Comparison of ENCODE assay signal across 9 cellular contexts in genomic region chr5:100827481-100827889, GRCh38.
DNase-seq lines count a peak whose midpoint lies in the region; ATAC-seq, FAIRE-seq and TF ChIP-seq lines count a peak whose summit lies in the region.
"Had no signal": no experiment of that assay in that cellular context is flagged by ENCODE, and none has a peak within 500 bp of the region (broad histone marks: within the 10 kb centered on the region; RNA-seq: fewer than 3 reads in every experiment).

No MANE protein-coding gene starts in this region.

- TF ChIP-seq POLR2A in GM12891 (IDR thresholded peaks at IDR 0.05; ENCODE audit: low read depth, low read length) = no peak
- TF ChIP-seq POLR2A in thyroid gland (IDR thresholded peaks at IDR 0.05) = no peak

- intact Hi-C loops in thyroid gland (cut with DNase I) = no loop called here

- H3K27me3 Mint-ChIP-seq in T-helper 17 cell = no peaks in the 10 kb centered on the region

- H3K36me3 Mint-ChIP-seq in T-helper 17 cell (ENCODE audit: low read depth) = peaks cover 2% of the 10 kb centered on the region

- no peak for TF ChIP-seq CTCF in thyroid gland (IDR thresholded peaks at IDR 0.05)

- ATAC-seq in GM21526 (IDR thresholded peaks at IDR 0.05; ENCODE audit: low FRiP score, unreplicated experiment) (peak; percentile 15), T-helper 17 cell (no peak)

- peak overlapping the region; percentile 72 for H3K27ac Mint-ChIP-seq in T-helper 17 cell

- peak; percentile 90 for FAIRE-seq in GM12891 (lab: Jason Lieb, UNC)

- DNase-seq in GM12891 (ENCODE audit: insufficient read length, low spot score) (no peak), HT1080 (ENCODE audit: low read depth) (peak; percentile 72), T-helper 17 cell (no peak), medulla oblongata (ENCODE audit: extremely low spot score) (peak; percentile 10), thyroid gland (no peak), GM03348 (ENCODE audit: low spot score) (no peak), GF-D8 (lab: John Stamatoyannopoulos, UW) (no peak)

- 43 to 54% methylated on average over 2 of the region's 2 CpGs for WGBS in thyroid gland, 2 donors

- no peak overlapping the region for H3K4me3 Mint-ChIP-seq in T-helper 17 cell

- H3K36me3 ChIP-seq in thyroid gland = no peaks in the 10 kb centered on the region
- H3K36me3 ChIP-seq: Peyer's patch had no signal

- H3K27me3 ChIP-seq in thyroid gland = no peaks in the 10 kb centered on the region
- H3K27me3 ChIP-seq: Peyer's patch had no signal

- no peak overlapping the region for H3K4me3 ChIP-seq in thyroid gland (replicated peaks in 1 of 3)
- H3K4me3 ChIP-seq: Peyer's patch had no signal

- peaks cover 30% of the 10 kb centered on the region for H3K4me1 Mint-ChIP-seq in T-helper 17 cell

- H3K9me3 ChIP-seq in T-helper 17 cell (ENCODE audit: control insufficient read depth, low read length, poor library complexity, severe bottlenecking) (no peaks in the 10 kb centered on the region), thyroid gland (no peaks in the 10 kb centered on the region)
- H3K9me3 ChIP-seq: Peyer's patch had no signal

- no peak overlapping the region for H3K27ac ChIP-seq in thyroid gland

- no peaks in the 10 kb centered on the region for H3K4me1 ChIP-seq in thyroid gland
- H3K4me1 ChIP-seq: Peyer's patch had no signal

TF ChIP-seq in GM12891, 5 proteins besides CTCF, POLR2A, EP300 and RAD21:
- TF ChIP-seq POLR2AphosphoS5 (IDR thresholded peaks at IDR 0.05; ENCODE audit: low read depth, low read length) (no peak), POU2F2 (IDR thresholded peaks at IDR 0.05; ENCODE audit: low read depth, low read length) (no peak; the same call in 1 of the 2 replicates), SPI1 (IDR thresholded peaks at IDR 0.05; ENCODE audit: low read depth, low read length) (no peak)

Comparison
In these comparisons a context has a peak if more than half of its experiments do, and no peak if none do; other contexts are left out.
1. DNase-seq: peak in HT1080 (single experiment) and medulla oblongata (single experiment); none in GM12891 (single experiment), T-helper 17 cell (0 of 3), thyroid gland (0 of 2), GM03348 (single experiment) and GF-D8 (single experiment).